In the genomic region with DNA sequence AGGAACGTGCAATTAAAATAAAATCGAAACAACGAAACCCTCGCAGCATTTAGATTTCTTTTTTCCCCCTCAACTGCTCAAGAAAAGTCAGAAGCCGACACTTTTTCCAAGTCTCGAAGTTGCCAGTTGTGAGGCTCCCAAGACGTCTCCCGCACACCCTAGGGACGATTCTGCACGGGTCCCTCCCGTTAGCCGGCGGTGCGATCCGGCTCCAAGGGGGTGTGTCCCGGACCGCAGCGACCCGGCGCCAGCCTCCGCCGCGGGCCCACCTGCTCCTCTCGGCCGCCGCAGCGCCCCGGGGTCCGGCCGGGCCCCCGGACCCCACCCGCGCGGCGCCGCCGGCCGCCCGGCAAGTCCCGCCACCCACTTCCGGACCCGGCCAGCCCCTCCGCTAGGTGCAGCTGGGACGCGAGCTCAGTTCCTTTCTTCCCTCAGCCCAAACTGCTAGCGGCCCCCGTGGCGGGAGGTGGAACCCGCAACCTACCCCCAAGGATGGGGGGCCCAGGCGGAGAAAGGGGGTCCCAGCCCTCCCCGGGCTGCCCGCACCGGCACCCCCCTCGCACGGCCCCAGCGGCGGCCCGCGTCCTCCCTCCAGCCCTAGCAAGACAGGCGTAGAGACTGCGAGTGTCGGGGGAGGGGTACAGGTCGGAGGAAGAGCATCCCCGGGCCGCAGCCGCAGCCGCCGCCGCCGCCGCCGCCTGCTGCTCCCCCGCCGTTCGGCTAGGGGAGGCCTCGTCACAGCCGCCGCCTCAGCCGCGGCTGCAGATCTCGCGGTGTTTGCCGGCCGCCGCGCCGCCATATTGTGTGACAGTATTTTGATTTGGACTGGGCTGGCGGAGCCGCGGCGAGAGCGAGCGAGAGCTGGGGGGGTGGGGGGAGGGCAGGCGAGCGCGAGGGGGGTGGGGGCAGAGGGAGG, we compare ENCODE assay signal across 1 cellular context.
TF ChIP-seq lines count a peak whose summit lies in the region.

No MANE protein-coding gene starts in this region.

TF ChIP-seq in K562, 482 proteins besides CTCF, POLR2A, EP300 and RAD21 (continued from another document and continues in another):
- TF ChIP-seq GABPB2 (CRISPR knock-in tag; conservative IDR thresholded peaks at IDR 0.05): no peak
- no peak for TF ChIP-seq RBM15 (IDR thresholded peaks at IDR 0.05; ENCODE audit: insufficient read depth, low read length)
- no peak for TF ChIP-seq MTF1 (CRISPR knock-in tag; IDR thresholded peaks at IDR 0.05; ENCODE audit: borderline replicate concordance)
- TF ChIP-seq POLR2G (IDR thresholded peaks at IDR 0.05; ENCODE audit: low read depth, low read length): peak; percentile 95
- TF ChIP-seq MECOM (CRISPR knock-in tag; IDR thresholded peaks at IDR 0.05): no peak
- TF ChIP-seq, protein P1, sequence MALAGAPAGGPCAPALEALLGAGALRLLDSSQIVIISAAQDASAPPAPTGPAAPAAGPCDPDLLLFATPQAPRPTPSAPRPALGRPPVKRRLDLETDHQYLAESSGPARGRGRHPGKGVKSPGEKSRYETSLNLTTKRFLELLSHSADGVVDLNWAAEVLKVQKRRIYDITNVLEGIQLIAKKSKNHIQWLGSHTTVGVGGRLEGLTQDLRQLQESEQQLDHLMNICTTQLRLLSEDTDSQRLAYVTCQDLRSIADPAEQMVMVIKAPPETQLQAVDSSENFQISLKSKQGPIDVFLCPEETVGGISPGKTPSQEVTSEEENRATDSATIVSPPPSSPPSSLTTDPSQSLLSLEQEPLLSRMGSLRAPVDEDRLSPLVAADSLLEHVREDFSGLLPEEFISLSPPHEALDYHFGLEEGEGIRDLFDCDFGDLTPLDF (CRISPR knock-in tag; IDR thresholded peaks at IDR 0.05): peak; percentile 74; the same call in 1 of the 2 replicates
- TF ChIP-seq, protein P2, sequence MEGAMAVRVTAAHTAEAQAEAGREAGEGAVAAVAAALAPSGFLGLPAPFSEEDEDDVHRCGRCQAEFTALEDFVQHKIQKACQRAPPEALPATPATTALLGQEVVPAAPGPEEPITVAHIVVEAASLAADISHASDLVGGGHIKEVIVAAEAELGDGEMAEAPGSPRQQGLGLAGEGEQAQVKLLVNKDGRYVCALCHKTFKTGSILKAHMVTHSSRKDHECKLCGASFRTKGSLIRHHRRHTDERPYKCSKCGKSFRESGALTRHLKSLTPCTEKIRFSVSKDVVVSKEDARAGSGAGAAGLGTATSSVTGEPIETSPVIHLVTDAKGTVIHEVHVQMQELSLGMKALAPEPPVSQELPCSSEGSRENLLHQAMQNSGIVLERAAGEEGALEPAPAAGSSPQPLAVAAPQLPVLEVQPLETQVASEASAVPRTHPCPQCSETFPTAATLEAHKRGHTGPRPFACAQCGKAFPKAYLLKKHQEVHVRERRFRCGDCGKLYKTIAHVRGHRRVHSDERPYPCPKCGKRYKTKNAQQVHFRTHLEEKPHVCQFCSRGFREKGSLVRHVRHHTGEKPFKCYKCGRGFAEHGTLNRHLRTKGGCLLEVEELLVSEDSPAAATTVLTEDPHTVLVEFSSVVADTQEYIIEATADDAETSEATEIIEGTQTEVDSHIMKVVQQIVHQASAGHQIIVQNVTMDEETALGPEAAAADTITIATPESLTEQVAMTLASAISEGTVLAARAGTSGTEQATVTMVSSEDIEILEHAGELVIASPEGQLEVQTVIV (CRISPR knock-in tag; IDR thresholded peaks at IDR 0.05; ENCODE audit: borderline replicate concordance): no peak
- TF ChIP-seq TCF3 (CRISPR knock-in tag; IDR thresholded peaks at IDR 0.05): no peak
- no peak for TF ChIP-seq HDAC3 (IDR thresholded peaks at IDR 0.05; ENCODE audit: borderline replicate concordance, partially characterized antibody)
- no peak for TF ChIP-seq RBM14 (IDR thresholded peaks at IDR 0.05; ENCODE audit: borderline replicate concordance, insufficient read depth, low read depth, low read length)
- TF ChIP-seq, protein P3, sequence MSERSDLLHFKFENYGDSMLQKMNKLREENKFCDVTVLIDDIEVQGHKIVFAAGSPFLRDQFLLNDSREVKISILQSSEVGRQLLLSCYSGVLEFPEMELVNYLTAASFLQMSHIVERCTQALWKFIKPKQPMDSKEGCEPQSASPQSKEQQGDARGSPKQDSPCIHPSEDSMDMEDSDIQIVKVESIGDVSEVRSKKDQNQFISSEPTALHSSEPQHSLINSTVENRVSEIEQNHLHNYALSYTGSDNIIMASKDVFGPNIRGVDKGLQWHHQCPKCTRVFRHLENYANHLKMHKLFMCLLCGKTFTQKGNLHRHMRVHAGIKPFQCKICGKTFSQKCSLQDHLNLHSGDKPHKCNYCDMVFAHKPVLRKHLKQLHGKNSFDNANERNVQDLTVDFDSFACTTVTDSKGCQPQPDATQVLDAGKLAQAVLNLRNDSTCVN (CRISPR knock-in tag; IDR thresholded peaks at IDR 0.05): peak; percentile 66; the same call in 1 of the 2 replicates
- no peak for TF ChIP-seq XRCC4 (IDR thresholded peaks at IDR 0.05; ENCODE audit: extremely low read depth, insufficient read depth, insufficient read length)
- TF ChIP-seq, protein P4, sequence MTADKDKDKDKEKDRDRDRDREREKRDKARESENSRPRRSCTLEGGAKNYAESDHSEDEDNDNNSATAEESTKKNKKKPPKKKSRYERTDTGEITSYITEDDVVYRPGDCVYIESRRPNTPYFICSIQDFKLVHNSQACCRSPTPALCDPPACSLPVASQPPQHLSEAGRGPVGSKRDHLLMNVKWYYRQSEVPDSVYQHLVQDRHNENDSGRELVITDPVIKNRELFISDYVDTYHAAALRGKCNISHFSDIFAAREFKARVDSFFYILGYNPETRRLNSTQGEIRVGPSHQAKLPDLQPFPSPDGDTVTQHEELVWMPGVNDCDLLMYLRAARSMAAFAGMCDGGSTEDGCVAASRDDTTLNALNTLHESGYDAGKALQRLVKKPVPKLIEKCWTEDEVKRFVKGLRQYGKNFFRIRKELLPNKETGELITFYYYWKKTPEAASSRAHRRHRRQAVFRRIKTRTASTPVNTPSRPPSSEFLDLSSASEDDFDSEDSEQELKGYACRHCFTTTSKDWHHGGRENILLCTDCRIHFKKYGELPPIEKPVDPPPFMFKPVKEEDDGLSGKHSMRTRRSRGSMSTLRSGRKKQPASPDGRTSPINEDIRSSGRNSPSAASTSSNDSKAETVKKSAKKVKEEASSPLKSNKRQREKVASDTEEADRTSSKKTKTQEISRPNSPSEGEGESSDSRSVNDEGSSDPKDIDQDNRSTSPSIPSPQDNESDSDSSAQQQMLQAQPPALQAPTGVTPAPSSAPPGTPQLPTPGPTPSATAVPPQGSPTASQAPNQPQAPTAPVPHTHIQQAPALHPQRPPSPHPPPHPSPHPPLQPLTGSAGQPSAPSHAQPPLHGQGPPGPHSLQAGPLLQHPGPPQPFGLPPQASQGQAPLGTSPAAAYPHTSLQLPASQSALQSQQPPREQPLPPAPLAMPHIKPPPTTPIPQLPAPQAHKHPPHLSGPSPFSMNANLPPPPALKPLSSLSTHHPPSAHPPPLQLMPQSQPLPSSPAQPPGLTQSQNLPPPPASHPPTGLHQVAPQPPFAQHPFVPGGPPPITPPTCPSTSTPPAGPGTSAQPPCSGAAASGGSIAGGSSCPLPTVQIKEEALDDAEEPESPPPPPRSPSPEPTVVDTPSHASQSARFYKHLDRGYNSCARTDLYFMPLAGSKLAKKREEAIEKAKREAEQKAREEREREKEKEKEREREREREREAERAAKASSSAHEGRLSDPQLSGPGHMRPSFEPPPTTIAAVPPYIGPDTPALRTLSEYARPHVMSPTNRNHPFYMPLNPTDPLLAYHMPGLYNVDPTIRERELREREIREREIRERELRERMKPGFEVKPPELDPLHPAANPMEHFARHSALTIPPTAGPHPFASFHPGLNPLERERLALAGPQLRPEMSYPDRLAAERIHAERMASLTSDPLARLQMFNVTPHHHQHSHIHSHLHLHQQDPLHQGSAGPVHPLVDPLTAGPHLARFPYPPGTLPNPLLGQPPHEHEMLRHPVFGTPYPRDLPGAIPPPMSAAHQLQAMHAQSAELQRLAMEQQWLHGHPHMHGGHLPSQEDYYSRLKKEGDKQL (CRISPR knock-in tag; IDR thresholded peaks at IDR 0.05; ENCODE audit: borderline replicate concordance): no peak
- no peak for TF ChIP-seq GTF2A2 (tag; IDR thresholded peaks at IDR 0.05)
- TF ChIP-seq SRF (CRISPR knock-in tag; IDR thresholded peaks at IDR 0.05): no peak
- TF ChIP-seq ZNF41 (CRISPR knock-in tag; conservative IDR thresholded peaks at IDR 0.05): no peak
- TF ChIP-seq, protein P5, sequence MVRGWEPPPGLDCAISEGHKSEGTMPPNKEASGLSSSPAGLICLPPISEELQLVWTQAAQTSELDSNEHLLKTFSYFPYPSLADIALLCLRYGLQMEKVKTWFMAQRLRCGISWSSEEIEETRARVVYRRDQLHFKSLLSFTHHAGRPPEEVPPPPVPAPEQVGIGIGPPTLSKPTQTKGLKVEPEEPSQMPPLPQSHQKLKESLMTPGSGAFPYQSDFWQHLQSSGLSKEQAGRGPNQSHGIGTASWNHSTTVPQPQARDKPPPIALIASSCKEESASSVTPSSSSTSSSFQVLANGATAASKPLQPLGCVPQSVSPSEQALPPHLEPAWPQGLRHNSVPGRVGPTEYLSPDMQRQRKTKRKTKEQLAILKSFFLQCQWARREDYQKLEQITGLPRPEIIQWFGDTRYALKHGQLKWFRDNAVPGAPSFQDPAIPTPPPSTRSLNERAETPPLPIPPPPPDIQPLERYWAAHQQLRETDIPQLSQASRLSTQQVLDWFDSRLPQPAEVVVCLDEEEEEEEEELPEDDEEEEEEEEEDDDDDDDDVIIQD (CRISPR knock-in tag; IDR thresholded peaks at IDR 0.05): peak; percentile 69; the same call in 1 of the 2 replicates
- TF ChIP-seq ZNF584 (CRISPR knock-in tag; IDR thresholded peaks at IDR 0.05; ENCODE audit: low read depth): no peak
- TF ChIP-seq DNMT1 (IDR thresholded peaks at IDR 0.05): no peak
- no peak for TF ChIP-seq BRCA1 (IDR thresholded peaks at IDR 0.05)
- no peak for TF ChIP-seq BRCA1 (CRISPR knock-in tag; IDR thresholded peaks at IDR 0.05)
- TF ChIP-seq SRSF1 (IDR thresholded peaks at IDR 0.05; ENCODE audit: low read depth, low read length): no peak; the same call in 1 of the 2 replicates
- no peak for TF ChIP-seq SAFB (IDR thresholded peaks at IDR 0.05; ENCODE audit: borderline replicate concordance, low read depth, low read length)
- TF ChIP-seq, protein P6, sequence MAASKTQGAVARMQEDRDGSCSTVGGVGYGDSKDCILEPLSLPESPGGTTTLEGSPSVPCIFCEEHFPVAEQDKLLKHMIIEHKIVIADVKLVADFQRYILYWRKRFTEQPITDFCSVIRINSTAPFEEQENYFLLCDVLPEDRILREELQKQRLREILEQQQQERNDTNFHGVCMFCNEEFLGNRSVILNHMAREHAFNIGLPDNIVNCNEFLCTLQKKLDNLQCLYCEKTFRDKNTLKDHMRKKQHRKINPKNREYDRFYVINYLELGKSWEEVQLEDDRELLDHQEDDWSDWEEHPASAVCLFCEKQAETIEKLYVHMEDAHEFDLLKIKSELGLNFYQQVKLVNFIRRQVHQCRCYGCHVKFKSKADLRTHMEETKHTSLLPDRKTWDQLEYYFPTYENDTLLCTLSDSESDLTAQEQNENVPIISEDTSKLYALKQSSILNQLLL (CRISPR knock-in tag; IDR thresholded peaks at IDR 0.05; ENCODE audit: borderline replicate concordance): no peak
- TF ChIP-seq PHF8 (IDR thresholded peaks at IDR 0.05; ENCODE audit: borderline replicate concordance, low read length): peak; percentile 89
- TF ChIP-seq MYNN (IDR thresholded peaks at IDR 0.05): no peak
- TF ChIP-seq MYNN (CRISPR knock-in tag; IDR thresholded peaks at IDR 0.05): no peak
- peak; percentile 73; the same call in 1 of the 2 replicates for TF ChIP-seq ELF4 (CRISPR knock-in tag; IDR thresholded peaks at IDR 0.05)
- 0 out of 2 replicates have a peak, but pooled peaks have one; percentile 76 for TF ChIP-seq ZNF165 (CRISPR knock-in tag; IDR thresholded peaks at IDR 0.05; ENCODE audit: borderline replicate concordance)
- TF ChIP-seq, protein P7, sequence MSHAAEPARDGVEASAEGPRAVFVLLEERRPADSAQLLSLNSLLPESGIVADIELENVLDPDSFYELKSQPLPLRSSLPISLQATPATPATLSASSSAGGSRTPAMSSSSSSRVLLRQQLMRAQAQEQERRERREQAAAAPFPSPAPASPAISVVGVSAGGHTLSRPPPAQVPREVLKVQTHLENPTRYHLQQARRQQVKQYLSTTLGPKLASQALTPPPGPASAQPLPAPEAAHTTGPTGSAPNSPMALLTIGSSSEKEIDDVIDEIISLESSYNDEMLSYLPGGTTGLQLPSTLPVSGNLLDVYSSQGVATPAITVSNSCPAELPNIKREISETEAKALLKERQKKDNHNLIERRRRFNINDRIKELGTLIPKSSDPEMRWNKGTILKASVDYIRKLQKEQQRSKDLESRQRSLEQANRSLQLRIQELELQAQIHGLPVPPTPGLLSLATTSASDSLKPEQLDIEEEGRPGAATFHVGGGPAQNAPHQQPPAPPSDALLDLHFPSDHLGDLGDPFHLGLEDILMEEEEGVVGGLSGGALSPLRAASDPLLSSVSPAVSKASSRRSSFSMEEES (CRISPR knock-in tag; IDR thresholded peaks at IDR 0.05): no peak
- TF ChIP-seq BRD9 (IDR thresholded peaks at IDR 0.05; ENCODE audit: low read depth, partially characterized antibody): no peak
- TF ChIP-seq, protein P8, sequence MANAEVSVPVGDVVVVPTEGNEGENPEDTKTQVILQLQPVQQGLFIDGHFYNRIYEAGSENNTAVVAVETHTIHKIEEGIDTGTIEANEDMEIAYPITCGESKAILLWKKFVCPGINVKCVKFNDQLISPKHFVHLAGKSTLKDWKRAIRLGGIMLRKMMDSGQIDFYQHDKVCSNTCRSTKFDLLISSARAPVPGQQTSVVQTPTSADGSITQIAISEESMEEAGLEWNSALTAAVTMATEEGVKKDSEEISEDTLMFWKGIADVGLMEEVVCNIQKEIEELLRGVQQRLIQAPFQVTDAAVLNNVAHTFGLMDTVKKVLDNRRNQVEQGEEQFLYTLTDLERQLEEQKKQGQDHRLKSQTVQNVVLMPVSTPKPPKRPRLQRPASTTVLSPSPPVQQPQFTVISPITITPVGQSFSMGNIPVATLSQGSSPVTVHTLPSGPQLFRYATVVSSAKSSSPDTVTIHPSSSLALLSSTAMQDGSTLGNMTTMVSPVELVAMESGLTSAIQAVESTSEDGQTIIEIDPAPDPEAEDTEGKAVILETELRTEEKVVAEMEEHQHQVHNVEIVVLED (CRISPR knock-in tag; IDR thresholded peaks at IDR 0.05): peak; percentile 57; the same call in 1 of the 2 replicates
- 0 out of 2 replicates have a peak, but pooled peaks have one; percentile 58 for TF ChIP-seq E2F3 (CRISPR knock-in tag; IDR thresholded peaks at IDR 0.05)
- no peak for TF ChIP-seq ILK (tag; IDR thresholded peaks at IDR 0.05; ENCODE audit: borderline replicate concordance, low read depth)
- TF ChIP-seq COPS2 (conservative IDR thresholded peaks at IDR 0.05): no peak
- TF ChIP-seq STAG1 (CRISPR knock-in tag; IDR thresholded peaks at IDR 0.05; ENCODE audit: borderline replicate concordance): no peak
- TF ChIP-seq HMGN3 (IDR thresholded peaks at IDR 0.05; ENCODE audit: borderline replicate concordance, extremely low read depth, insufficient read length, low read depth, low read length): peak; percentile 59
- peak; percentile 93 for TF ChIP-seq ERF (CRISPR knock-in tag; IDR thresholded peaks at IDR 0.05)
- no peak for TF ChIP-seq PTRF (tag; IDR thresholded peaks at IDR 0.05)
- peak; percentile 20 for TF ChIP-seq MEIS2 (IDR thresholded peaks at IDR 0.05; ENCODE audit: partially characterized antibody)
- TF ChIP-seq TRIM24 (IDR thresholded peaks at IDR 0.05): no peak
- TF ChIP-seq CAMTA2 (CRISPR knock-in tag; conservative IDR thresholded peaks at IDR 0.05): no peak
